Comparison of ENCODE assay signal across 9 cellular contexts in the genomic region with DNA sequence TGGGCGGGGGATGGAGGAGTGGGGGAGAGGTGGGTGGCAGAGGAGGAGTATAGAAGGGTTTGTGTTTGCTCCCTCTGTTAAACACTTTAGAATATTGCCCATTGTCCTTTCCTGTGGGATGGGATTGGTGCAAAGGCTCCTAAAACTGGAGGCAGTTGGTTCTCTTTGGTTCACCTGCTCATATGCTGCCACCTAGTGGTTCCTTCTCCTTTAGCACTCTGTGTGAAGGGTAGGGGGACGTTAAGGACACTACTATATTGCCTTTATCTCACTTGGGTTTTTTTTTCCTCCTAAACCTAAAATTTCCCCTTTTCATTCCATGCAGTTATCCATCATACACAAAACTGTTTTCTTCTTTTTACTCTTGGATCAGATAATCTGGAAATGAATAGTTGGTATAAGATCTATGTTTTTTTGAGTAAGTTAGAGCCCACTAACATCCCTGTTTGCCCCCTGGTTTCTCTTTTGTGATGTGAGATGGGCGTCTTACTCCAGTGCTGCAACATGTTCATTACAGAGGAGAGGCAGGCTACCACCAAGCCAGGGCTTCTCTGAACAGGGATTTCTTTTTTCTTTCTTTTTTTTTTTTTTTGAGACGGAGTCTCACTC. TPM values are rescaled to one million over a fixed set of nuclear protein-coding genes. Genes with fewer than 3 reads are reported as not detected.
DNase-seq lines count a peak whose midpoint lies in the region; ATAC-seq, FAIRE-seq and TF ChIP-seq lines count a peak whose summit lies in the region.
"Had no signal": no experiment of that assay in that cellular context is flagged by ENCODE, and none has a peak within 500 bp of the region (broad histone marks: within the 10 kb centered on the region; RNA-seq: fewer than 3 reads in every experiment).

No MANE protein-coding gene starts in this region.

- intact Hi-C loops in head of caudate nucleus (cut with DNase I): loop anchor here (2.0 kb wide), 1 partner anchor 105 kb away; no protein-coding TSS in a partner anchor

- peak overlapping the region; percentile 72 to 87 for H3K27ac Mint-ChIP-seq in activated naive CD4-positive, alpha-beta T cell treated with anti-CD3 and anti-CD28 coated beads, Interleukin-2, amount 50 U/mL, for 72 hours
- no peak overlapping the region for H3K27ac Mint-ChIP-seq in progenitor cell of endocrine pancreas
- H3K27ac Mint-ChIP-seq: activated naive CD8-positive, alpha-beta T cell had no signal

- no peak overlapping the region for H3K4me3 Mint-ChIP-seq in progenitor cell of endocrine pancreas (ENCODE audit: low read depth)
- H3K4me3 Mint-ChIP-seq: activated naive CD8-positive, alpha-beta T cell had no signal

- peak; percentile 71 to 86 for ATAC-seq in activated naive CD4-positive, alpha-beta T cell treated with anti-CD3 and anti-CD28 coated beads, Interleukin-2, amount 50 U/mL, for 72 hours
- ATAC-seq in GM21619 (IDR thresholded peaks at IDR 0.05; ENCODE audit: unreplicated experiment): no peak

- peak; percentile 77 for DNase-seq in DMS79 treated with DMSO at 0.1 percent for 48 hours (lab: John Stamatoyannopoulos, UW)
- peak; percentile 33 for DNase-seq in LNCaP clone FGC (ENCODE audit: low read depth)
- peak; percentile 41 for DNase-seq in RCC 7860 (ENCODE audit: low spot score)
- peak in 1 of 2 donors; percentile 71 for DNase-seq in activated naive CD4-positive, alpha-beta T cell treated with anti-CD3 and anti-CD28 coated beads, Interleukin-2, amount 50 U/mL, for 72 hours (ENCODE audit: low spot score in 2 of 2)
- DNase-seq in head of caudate nucleus: peak in 34 of 42 donors; percentile 31 to 90 (median 68)
- DNase-seq in progenitor cell of endocrine pancreas (ENCODE audit: low spot score, unreplicated experiment): peak; percentile 54
- DNase-seq in putamen (ENCODE audit: low spot score): no peak

- peak; percentile 59 for FAIRE-seq in RCC 7860 (lab: Jason Lieb, UNC)

- H3K9me3 Mint-ChIP-seq in activated naive CD4-positive, alpha-beta T cell treated with anti-CD3 and anti-CD28 coated beads, Interleukin-2, amount 50 U/mL, for 72 hours: no peaks in the 10 kb centered on the region
- no peaks in the 10 kb centered on the region for H3K9me3 Mint-ChIP-seq in progenitor cell of endocrine pancreas (ENCODE audit: low read depth)

- TF ChIP-seq CTCF in LNCaP clone FGC (IDR thresholded peaks at IDR 0.05; ENCODE audit: control insufficient read depth, extremely low read depth, insufficient read depth) (peak; percentile 89), progenitor cell of endocrine pancreas (IDR thresholded peaks at IDR 0.05; ENCODE audit: unreplicated experiment) (peak; percentile 87)

- no peak overlapping the region for H3K4me3 ChIP-seq in LNCaP clone FGC (ENCODE audit: low read depth, low read length)

- H3K4me1 Mint-ChIP-seq in progenitor cell of endocrine pancreas (ENCODE audit: low read depth): no peaks in the 10 kb centered on the region

- no peaks in the 10 kb centered on the region for H3K36me3 Mint-ChIP-seq in activated naive CD4-positive, alpha-beta T cell treated with anti-CD3 and anti-CD28 coated beads, Interleukin-2, amount 50 U/mL, for 72 hours
- peaks cover 1% of the 10 kb centered on the region for H3K36me3 Mint-ChIP-seq in progenitor cell of endocrine pancreas (ENCODE audit: insufficient read depth)

- peaks cover 8% of the 10 kb centered on the region for H3K27me3 Mint-ChIP-seq in progenitor cell of endocrine pancreas
- H3K27me3 Mint-ChIP-seq: activated naive CD8-positive, alpha-beta T cell had no signal

RNA-seq across cellular contexts. Expression of gene SNX11, which starts 23.8 kb away (rescaled TPM):
- 10 to 100 TPM; 15.4 to 24.5 TPM for total RNA-seq in activated naive CD4-positive, alpha-beta T cell treated with anti-CD3 and anti-CD28 coated beads, Interleukin-2, amount 50 U/mL, for 72 hours
- total RNA-seq in progenitor cell of endocrine pancreas: 16.8 and 19.4 TPM in 2 replicates

RNA-seq across cellular contexts. Expression of gene CBX1, which starts 30.0 kb away (rescaled TPM):
- total RNA-seq in activated naive CD4-positive, alpha-beta T cell treated with anti-CD3 and anti-CD28 coated beads, Interleukin-2, amount 50 U/mL, for 72 hours: 10 to 100 TPM; 29.1 to 66.5 TPM
- 177 and 181 TPM in 2 replicates for total RNA-seq in progenitor cell of endocrine pancreas
